In genomic region chr9:137229903-137230719, GRCh38 we compare ENCODE assay signal across 1 cellular context.
TF ChIP-seq lines count a peak whose summit lies in the region.

No MANE protein-coding gene starts in this region.

TF ChIP-seq in HepG2, 621 proteins besides CTCF, POLR2A, EP300 and RAD21 (continued from another document and continues in another):
- TF ChIP-seq, protein P1, sequence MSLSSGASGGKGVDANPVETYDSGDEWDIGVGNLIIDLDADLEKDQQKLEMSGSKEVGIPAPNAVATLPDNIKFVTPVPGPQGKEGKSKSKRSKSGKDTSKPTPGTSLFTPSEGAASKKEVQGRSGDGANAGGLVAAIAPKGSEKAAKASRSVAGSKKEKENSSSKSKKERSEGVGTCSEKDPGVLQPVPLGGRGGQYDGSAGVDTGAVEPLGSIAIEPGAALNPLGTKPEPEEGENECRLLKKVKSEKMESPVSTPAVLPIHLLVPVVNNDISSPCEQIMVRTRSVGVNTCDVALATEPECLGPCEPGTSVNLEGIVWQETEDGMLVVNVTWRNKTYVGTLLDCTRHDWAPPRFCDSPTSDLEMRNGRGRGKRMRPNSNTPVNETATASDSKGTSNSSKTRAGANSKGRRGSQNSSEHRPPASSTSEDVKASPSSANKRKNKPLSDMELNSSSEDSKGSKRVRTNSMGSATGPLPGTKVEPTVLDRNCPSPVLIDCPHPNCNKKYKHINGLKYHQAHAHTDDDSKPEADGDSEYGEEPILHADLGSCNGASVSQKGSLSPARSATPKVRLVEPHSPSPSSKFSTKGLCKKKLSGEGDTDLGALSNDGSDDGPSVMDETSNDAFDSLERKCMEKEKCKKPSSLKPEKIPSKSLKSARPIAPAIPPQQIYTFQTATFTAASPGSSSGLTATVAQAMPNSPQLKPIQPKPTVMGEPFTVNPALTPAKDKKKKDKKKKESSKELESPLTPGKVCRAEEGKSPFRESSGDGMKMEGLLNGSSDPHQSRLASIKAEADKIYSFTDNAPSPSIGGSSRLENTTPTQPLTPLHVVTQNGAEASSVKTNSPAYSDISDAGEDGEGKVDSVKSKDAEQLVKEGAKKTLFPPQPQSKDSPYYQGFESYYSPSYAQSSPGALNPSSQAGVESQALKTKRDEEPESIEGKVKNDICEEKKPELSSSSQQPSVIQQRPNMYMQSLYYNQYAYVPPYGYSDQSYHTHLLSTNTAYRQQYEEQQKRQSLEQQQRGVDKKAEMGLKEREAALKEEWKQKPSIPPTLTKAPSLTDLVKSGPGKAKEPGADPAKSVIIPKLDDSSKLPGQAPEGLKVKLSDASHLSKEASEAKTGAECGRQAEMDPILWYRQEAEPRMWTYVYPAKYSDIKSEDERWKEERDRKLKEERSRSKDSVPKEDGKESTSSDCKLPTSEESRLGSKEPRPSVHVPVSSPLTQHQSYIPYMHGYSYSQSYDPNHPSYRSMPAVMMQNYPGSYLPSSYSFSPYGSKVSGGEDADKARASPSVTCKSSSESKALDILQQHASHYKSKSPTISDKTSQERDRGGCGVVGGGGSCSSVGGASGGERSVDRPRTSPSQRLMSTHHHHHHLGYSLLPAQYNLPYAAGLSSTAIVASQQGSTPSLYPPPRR (CRISPR knock-in tag; IDR thresholded peaks at IDR 0.05; ENCODE audit: borderline replicate concordance) = 0 out of 2 replicates have a peak, but pooled peaks have one; percentile 69
- TF ChIP-seq PHF5A (CRISPR knock-in tag; IDR thresholded peaks at IDR 0.05; ENCODE audit: low read depth, unreplicated experiment) = no peak
- TF ChIP-seq, protein P2, sequence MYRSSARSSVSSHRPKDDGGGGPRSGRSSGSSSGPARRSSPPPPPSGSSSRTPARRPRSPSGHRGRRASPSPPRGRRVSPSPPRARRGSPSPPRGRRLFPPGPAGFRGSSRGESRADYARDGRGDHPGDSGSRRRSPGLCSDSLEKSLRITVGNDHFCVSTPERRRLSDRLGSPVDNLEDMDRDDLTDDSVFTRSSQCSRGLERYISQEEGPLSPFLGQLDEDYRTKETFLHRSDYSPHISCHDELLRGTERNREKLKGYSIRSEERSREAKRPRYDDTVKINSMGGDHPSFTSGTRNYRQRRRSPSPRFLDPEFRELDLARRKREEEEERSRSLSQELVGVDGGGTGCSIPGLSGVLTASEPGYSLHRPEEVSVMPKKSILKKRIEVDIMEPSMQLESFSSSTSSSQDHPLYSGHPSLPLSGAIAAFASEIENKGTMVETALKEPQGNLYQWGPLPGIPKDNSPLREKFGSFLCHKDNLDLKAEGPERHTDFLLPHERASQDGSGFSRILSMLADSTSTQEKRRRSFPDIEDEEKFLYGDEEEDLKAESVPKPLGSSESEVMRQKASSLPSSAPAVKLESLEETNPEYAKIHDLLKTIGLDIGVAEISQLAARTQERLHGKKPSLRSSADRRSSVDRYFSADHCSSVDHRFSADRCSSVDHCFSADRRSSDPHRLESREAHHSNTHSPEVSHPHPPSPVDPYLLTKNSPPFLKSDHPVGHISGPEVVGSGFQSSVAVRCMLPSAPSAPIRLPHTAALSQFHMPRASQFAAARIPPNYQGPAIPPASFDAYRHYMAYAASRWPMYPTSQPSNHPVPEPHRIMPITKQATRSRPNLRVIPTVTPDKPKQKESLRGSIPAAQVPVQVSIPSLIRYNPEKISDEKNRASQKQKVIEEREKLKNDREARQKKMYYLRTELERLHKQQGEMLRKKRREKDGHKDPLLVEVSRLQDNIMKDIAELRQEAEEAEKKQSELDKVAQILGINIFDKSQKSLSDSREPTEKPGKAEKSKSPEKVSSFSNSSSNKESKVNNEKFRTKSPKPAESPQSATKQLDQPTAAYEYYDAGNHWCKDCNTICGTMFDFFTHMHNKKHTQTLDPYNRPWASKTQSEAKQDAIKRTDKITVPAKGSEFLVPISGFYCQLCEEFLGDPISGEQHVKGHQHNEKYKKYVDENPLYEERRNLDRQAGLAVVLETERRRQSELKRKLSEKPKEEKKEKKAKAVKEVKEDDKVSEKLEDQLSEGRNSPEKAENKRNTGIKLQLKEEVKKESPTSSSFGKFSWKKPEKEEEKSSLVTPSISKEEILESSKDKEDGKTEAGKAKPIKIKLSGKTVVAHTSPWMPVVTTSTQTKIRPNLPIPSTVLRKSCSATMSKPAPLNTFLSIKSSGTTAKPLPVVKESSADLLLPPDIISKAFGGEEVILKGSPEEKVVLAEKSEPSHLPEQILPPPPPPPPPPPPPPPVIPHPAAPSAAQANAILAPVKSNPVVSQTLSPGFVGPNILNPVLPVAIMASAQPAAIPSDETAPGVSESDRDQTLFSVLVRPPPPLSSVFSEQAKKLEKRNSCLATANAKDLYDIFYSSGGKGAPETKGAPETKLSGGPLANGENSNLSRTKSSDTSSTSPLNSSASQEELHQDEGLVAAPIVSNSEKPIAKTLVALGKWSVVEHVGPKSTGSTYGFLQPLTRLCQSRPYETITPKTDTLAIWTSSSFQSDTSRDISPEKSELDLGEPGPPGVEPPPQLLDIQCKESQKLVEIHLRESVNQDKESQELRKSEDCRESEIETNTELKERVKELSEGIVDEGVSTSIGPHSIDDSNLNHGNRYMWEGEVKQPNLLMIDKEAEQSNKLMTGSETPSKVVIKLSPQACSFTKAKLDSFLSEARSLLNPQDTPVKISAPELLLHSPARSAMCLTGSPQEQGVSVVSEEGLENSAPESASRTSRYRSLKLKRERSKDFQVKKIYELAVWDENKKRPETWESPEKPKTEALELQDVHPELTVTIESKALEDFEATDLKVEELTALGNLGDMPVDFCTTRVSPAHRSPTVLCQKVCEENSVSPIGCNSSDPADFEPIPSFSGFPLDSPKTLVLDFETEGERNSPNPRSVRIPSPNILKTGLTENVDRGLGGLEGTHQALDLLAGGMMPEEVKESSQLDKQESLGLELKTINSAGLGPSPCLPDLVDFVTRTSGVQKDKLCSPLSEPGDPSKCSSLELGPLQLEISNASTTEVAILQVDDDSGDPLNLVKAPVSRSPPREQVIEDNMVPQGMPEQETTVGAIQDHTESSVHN (CRISPR knock-in tag; IDR thresholded peaks at IDR 0.05) = no peak
- TF ChIP-seq SALL1 (CRISPR knock-in tag; IDR thresholded peaks at IDR 0.05) = no peak; the same call in 1 of the 2 replicates
- TF ChIP-seq, protein P3, sequence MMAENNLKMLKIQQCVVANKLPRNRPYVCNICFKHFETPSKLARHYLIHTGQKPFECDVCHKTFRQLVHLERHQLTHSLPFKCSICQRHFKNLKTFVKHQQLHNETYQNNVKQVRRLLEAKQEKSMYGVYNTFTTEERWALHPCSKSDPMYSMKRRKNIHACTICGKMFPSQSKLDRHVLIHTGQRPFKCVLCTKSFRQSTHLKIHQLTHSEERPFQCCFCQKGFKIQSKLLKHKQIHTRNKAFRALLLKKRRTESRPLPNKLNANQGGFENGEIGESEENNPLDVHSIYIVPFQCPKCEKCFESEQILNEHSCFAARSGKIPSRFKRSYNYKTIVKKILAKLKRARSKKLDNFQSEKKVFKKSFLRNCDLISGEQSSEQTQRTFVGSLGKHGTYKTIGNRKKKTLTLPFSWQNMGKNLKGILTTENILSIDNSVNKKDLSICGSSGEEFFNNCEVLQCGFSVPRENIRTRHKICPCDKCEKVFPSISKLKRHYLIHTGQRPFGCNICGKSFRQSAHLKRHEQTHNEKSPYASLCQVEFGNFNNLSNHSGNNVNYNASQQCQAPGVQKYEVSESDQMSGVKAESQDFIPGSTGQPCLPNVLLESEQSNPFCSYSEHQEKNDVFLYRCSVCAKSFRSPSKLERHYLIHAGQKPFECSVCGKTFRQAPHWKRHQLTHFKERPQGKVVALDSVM (CRISPR knock-in tag; IDR thresholded peaks at IDR 0.05) = peak; percentile 48
- TF ChIP-seq ARID2 (CRISPR knock-in tag; IDR thresholded peaks at IDR 0.05; ENCODE audit: borderline replicate concordance) = no peak
- no peak for TF ChIP-seq MLLT10 (CRISPR knock-in tag; IDR thresholded peaks at IDR 0.05)
- no peak for TF ChIP-seq SMARCC2 (IDR thresholded peaks at IDR 0.05)
- TF ChIP-seq MAFK (conservative IDR thresholded peaks at IDR 0.05 in 1 of 2, IDR thresholded peaks at IDR 0.05 in 1 of 2; ENCODE audit: low read length in 2 of 2) = peak in 1 of 2 experiments; percentile 21; a peak in 1 of 4 replicates
- TF ChIP-seq, protein P4, sequence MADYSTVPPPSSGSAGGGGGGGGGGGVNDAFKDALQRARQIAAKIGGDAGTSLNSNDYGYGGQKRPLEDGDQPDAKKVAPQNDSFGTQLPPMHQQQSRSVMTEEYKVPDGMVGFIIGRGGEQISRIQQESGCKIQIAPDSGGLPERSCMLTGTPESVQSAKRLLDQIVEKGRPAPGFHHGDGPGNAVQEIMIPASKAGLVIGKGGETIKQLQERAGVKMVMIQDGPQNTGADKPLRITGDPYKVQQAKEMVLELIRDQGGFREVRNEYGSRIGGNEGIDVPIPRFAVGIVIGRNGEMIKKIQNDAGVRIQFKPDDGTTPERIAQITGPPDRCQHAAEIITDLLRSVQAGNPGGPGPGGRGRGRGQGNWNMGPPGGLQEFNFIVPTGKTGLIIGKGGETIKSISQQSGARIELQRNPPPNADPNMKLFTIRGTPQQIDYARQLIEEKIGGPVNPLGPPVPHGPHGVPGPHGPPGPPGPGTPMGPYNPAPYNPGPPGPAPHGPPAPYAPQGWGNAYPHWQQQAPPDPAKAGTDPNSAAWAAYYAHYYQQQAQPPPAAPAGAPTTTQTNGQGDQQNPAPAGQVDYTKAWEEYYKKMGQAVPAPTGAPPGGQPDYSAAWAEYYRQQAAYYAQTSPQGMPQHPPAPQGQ (CRISPR knock-in tag; IDR thresholded peaks at IDR 0.05; ENCODE audit: borderline replicate concordance) = no peak
- peak; percentile 46; the same call in 1 of the 2 replicates for TF ChIP-seq HOXA3 (CRISPR knock-in tag; IDR thresholded peaks at IDR 0.05)
- TF ChIP-seq ZNF749 (CRISPR knock-in tag; IDR thresholded peaks at IDR 0.05; ENCODE audit: borderline replicate concordance) = no peak
- no peak for TF ChIP-seq NCOA1 (CRISPR knock-in tag; IDR thresholded peaks at IDR 0.05)
- TF ChIP-seq BORCS8-MEF2B (CRISPR knock-in tag; IDR thresholded peaks at IDR 0.05) = no peak
- no peak for TF ChIP-seq ZNF317 (CRISPR knock-in tag; IDR thresholded peaks at IDR 0.05)
- TF ChIP-seq SRY (CRISPR knock-in tag; IDR thresholded peaks at IDR 0.05) = peak; percentile 53; the same call in 1 of the 2 replicates
- no peak; a peak in 1 of 4 replicates for TF ChIP-seq KLF16 (CRISPR knock-in tag; IDR thresholded peaks at IDR 0.05)
- no peak for TF ChIP-seq ZBTB40 (IDR thresholded peaks at IDR 0.05)
- peak; percentile 68; the same call in 1 of the 2 replicates for TF ChIP-seq ZBTB40 (CRISPR knock-in tag; IDR thresholded peaks at IDR 0.05)
- peak; percentile 20; the same call in 1 of the 2 replicates for TF ChIP-seq SMAD1 (CRISPR knock-in tag; IDR thresholded peaks at IDR 0.05; ENCODE audit: borderline replicate concordance, low read depth)
- TF ChIP-seq ZNF33B (CRISPR knock-in tag; IDR thresholded peaks at IDR 0.05) = no peak
- peak; percentile 36; the same call in 1 of the 2 replicates for TF ChIP-seq FOXC1 (CRISPR knock-in tag; IDR thresholded peaks at IDR 0.05; ENCODE audit: borderline replicate concordance)
- TF ChIP-seq AGO1 (IDR thresholded peaks at IDR 0.05; ENCODE audit: low read depth, low read length, poor library complexity, severe bottlenecking) = peak; percentile 95
- no peak for TF ChIP-seq MBD4 (IDR thresholded peaks at IDR 0.05; ENCODE audit: borderline replicate concordance, low read length)
